Comparison of ENCODE assay signal across 18 cellular contexts in genomic region chr4:52709155-52709554, GRCh38. TPM values are rescaled to one million over a fixed set of nuclear protein-coding genes. Genes with fewer than 3 reads are reported as not detected.
DNase-seq lines count a peak whose midpoint lies in the region; ATAC-seq, FAIRE-seq and TF ChIP-seq lines count a peak whose summit lies in the region.
"Had no signal": no experiment of that assay in that cellular context is flagged by ENCODE, and none has a peak within 500 bp of the region (broad histone marks: within the 10 kb centered on the region; RNA-seq: fewer than 3 reads in every experiment).

No MANE protein-coding gene starts in this region.

- H3K36me3 ChIP-seq in K562 (ENCODE audit: control insufficient read depth, insufficient read depth, low read length) (peaks cover 13% of the 10 kb centered on the region), HepG2 (replicated peaks in 1 of 2; ENCODE audit: control insufficient read depth in 1 of 2, insufficient read depth in 2 of 2, low read length in 2 of 2) (peaks cover 0 to 3% of the 10 kb centered on the region in 2 experiments; a peak in 2 of 5 replicates)

- H3K4me1 ChIP-seq in K562 (replicated peaks in 1 of 2; ENCODE audit: control insufficient read depth in 2 of 2, insufficient read depth in 2 of 2, low read length in 2 of 2) = peaks cover 4 to 10% of the 10 kb centered on the region in 2 experiments; a peak in 3 of 5 replicates
- peaks cover 29% of the 10 kb centered on the region for H3K4me1 ChIP-seq in HepG2 (ENCODE audit: insufficient read depth, low read length)

- FAIRE-seq in GM12891 (lab: Jason Lieb, UNC) (peak; percentile 87), K562 (lab: Jason Lieb, UNC) (no peak), HepG2 (lab: Jason Lieb, UNC) (no peak)
- FAIRE-seq: A204.1, D721Med, GM18507 had no signal

- H3K9me1 ChIP-seq in K562 (ENCODE audit: control insufficient read depth, insufficient read depth, low read length) = no peaks in the 10 kb centered on the region

- TF ChIP-seq RAD21 in Ishikawa (IDR thresholded peaks at IDR 0.05; ENCODE audit: low read depth) (no peak), K562 (CRISPR knock-in tag; conservative IDR thresholded peaks at IDR 0.05 in 1 of 2, IDR thresholded peaks at IDR 0.05 in 1 of 2) (no peak), HepG2 (CRISPR knock-in tag; IDR thresholded peaks at IDR 0.05) (no peak)

- H3K4me3 ChIP-seq in K562 (no peak overlapping the region), HepG2 (replicated peaks in 1 of 3; ENCODE audit: insufficient read depth in 1 of 3, low read depth in 2 of 3, low read length in 3 of 3) (no peak overlapping the region)
- H3K4me3 ChIP-seq: GM23338 had no signal

- H3K27ac ChIP-seq in K562 (ENCODE audit: extremely low read depth, low read depth, low read length) = no peak overlapping the region
- no peak overlapping the region for H3K27ac ChIP-seq in HepG2 (ENCODE audit: extremely low read length, insufficient read depth, low read length)
- H3K27ac ChIP-seq: C4-2B had no signal

- in situ Hi-C loops in K562 (cut with MboI) = no loop called here
- in situ Hi-C loops in HepG2 (cut with HindIII; ENCODE audit: extremely low pct_ligation_motif_present, low pct_unique_long_range_greater_than_20kb) = loop anchor here (25.0 kb wide), 1 partner anchor 278 kb away; no protein-coding TSS in a partner anchor

- H3K4me2 ChIP-seq in K562 (ENCODE audit: insufficient read depth, low read length) (no peak overlapping the region), HepG2 (ENCODE audit: low read depth, low read length) (no peak overlapping the region)
- H3K4me2 ChIP-seq: GM23338 had no signal

- no peak for TF ChIP-seq EP300 in Ishikawa (IDR thresholded peaks at IDR 0.05; ENCODE audit: borderline replicate concordance)
- no peak for TF ChIP-seq EP300 in K562 (IDR thresholded peaks at IDR 0.05; ENCODE audit: low read length)
- TF ChIP-seq EP300 in HepG2 (IDR thresholded peaks at IDR 0.05; ENCODE audit: low read depth in 2 of 2, low read length in 2 of 2) = no peak
- no peak for TF ChIP-seq EP300 in HepG2 (CRISPR knock-in tag; IDR thresholded peaks at IDR 0.05; ENCODE audit: borderline replicate concordance)

- CTCF ChIA-PET in K562 (lab: Yijun Ruan, JAX; ENCODE audit: low intra/inter-chr PET ratio) = no interaction called here
- CTCF ChIA-PET in HepG2 (lab: Yijun Ruan, JAX; ENCODE audit: low intra/inter-chr PET ratio, low total read pairs) = no interaction called here

- H2AFZ ChIP-seq in K562 (ENCODE audit: low read depth, low read length) (0 out of 2 replicates have a peak overlapping the region, but pooled peaks have one; percentile 17), HepG2 (ENCODE audit: low read length) (no peak overlapping the region)
- H2AFZ ChIP-seq: GM23338 had no signal

- BruUV-seq in K562 (replicated peaks; lab: Mats Ljungman, UMichigan) = no TSS peak
- BruUV-seq in HepG2 (replicated peaks; lab: Mats Ljungman, UMichigan) = no TSS peak

- H3K9me3 ChIP-seq in K562 (replicated peaks; ENCODE audit: control insufficient read depth, insufficient read depth, low read depth, low read length) = no peaks in the 10 kb centered on the region
- no peaks in the 10 kb centered on the region for H3K9me3 ChIP-seq in HepG2 (ENCODE audit: low read length)
- H3K9me3 ChIP-seq: BE2C had no signal

- TF ChIP-seq CTCF in K562 (IDR thresholded peaks at IDR 0.05 in 2 of 3, conservative IDR thresholded peaks at IDR 0.05 in 1 of 3; ENCODE audit: insufficient read depth in 2 of 3, low read depth in 1 of 3, low read length in 3 of 3) (no peak), HepG2 (CRISPR knock-in tag; IDR thresholded peaks at IDR 0.05) (no peak)

- no peak overlapping the region for H3K9ac ChIP-seq in K562 (ENCODE audit: insufficient read depth in 1 of 2, low read depth in 2 of 2, low read length in 2 of 2)
- no peak overlapping the region for H3K9ac ChIP-seq in HepG2 (ENCODE audit: insufficient read depth, low read depth, low read length)

- POLR2A ChIA-PET in K562 (lab: Yijun Ruan, JAX) = no interaction called here
- POLR2A ChIA-PET in HepG2 (lab: Yijun Ruan, JAX) = no interaction called here

- intact Hi-C loops in K562 (cut with micrococcal nuclease) = no loop called here
- intact Hi-C loops in HepG2 (cut with micrococcal nuclease; ENCODE audit: unreplicated experiment) = no loop called here

- TF ChIP-seq POLR2A in GM12891 (IDR thresholded peaks at IDR 0.05; ENCODE audit: low read depth, low read length) = no peak
- TF ChIP-seq POLR2A in K562 (conservative IDR thresholded peaks at IDR 0.05) = no peak
- no peak for TF ChIP-seq POLR2A in HepG2 (IDR thresholded peaks at IDR 0.05; ENCODE audit: insufficient read depth in 1 of 2, low read depth in 2 of 2, low read length in 2 of 2)

- ATAC-seq in K562 = no peak
- ATAC-seq in HepG2 = no peak
- ATAC-seq in HG03139 (IDR thresholded peaks at IDR 0.05; ENCODE audit: unreplicated experiment) = no peak
- ATAC-seq: GM23338 had no signal

- DNase-seq in GM12891 (ENCODE audit: insufficient read length, low spot score) (no peak), K562 (ENCODE audit: extremely low read depth in 1 of 4, low spot score in 3 of 4) (no peak), renal cortical epithelial cell (ENCODE audit: low read depth) (peak; percentile 18), occipital lobe (lab: John Stamatoyannopoulos, UW) (no peak), HepG2 (ENCODE audit: low spot score) (no peak)
- DNase-seq: BE2C; CD4-positive, alpha-beta memory T cell; DMS153; GDM1; H9; KBM-7 had no signal

- H4K20me1 ChIP-seq in K562 (replicated peaks; ENCODE audit: control insufficient read depth, insufficient read depth, low read length) (no peaks in the 10 kb centered on the region), HepG2 (ENCODE audit: insufficient read depth, low read length) (no peaks in the 10 kb centered on the region)

- H3K79me2 ChIP-seq in K562 (ENCODE audit: control insufficient read depth, insufficient read depth, low read length) (peaks cover 19% of the 10 kb centered on the region), HepG2 (ENCODE audit: insufficient read depth, low read length) (peaks cover 14% of the 10 kb centered on the region)

- H3K27me3 ChIP-seq in K562 (ENCODE audit: control insufficient read depth in 2 of 2, insufficient read depth in 2 of 2, low read length in 2 of 2) (no peaks in the 10 kb centered on the region; a peak in 2 of 5 replicates), HepG2 (ENCODE audit: control insufficient read depth in 1 of 2, insufficient read depth in 2 of 2, low read length in 2 of 2) (peaks cover 0 to 1% of the 10 kb centered on the region in 2 experiments; a peak in 1 of 5 replicates)
- H3K27me3 ChIP-seq: BE2C had no signal

RNA-seq across cellular contexts. Expression of gene ERVMER34-1, which starts 42.1 kb away (rescaled TPM):
- polyA plus RNA-seq in GM12891 (2012; ENCODE audit: low read depth, missing spikeins) = not detected
- total RNA-seq in K562 (2011; cell fraction: chromatin; rRNA removed; ENCODE audit: low replicate concordance) = 0.81 and 0.99 TPM in 2 replicates
- total RNA-seq in K562 (2011; cell fraction: nucleolus; rRNA removed) = 0.50 and 0.92 TPM in 2 replicates
- total RNA-seq in K562 (2011; cell fraction: nucleoplasm; rRNA removed) = 0.81 and 1.2 TPM in 2 replicates
- total RNA-seq in K562 (2014; rRNA removed) (0.18 and 0.24 TPM in 2 replicates), K562 (2014; rRNA removed; fragmentation: Illumina TruSeq; extraction: Trizol) (0.22 and 0.25 TPM in 2 replicates), K562 (2015; rRNA removed; fragmentation: Illumina TruSeq; extraction: Trizol) (0.15 and 0.25 TPM in 2 replicates), K562 (2021) (0.44 and 0.54 TPM in 2 replicates), renal cortical epithelial cell (5.4 and 8.7 TPM in 2 replicates), occipital lobe (1.9 TPM), HepG2 (2016; rRNA removed; fragmentation: Illumina TruSeq; extraction: Trizol) (0.24 and 0.35 TPM in 2 replicates)
- polyA plus RNA-seq in K562 (2011; rRNA removed) (0.57 TPM in 1 of 2 replicates, not detected in the other), K562 (2014; fragmentation: Illumina TruSeq; extraction: Trizol) (0.39 and 0.40 TPM in 2 replicates), K562 (2014; fragmentation: Nextera tagmentation; extraction: Ambion mirVana) (under 1 TPM; 0.04 to 0.32 TPM), K562 (2014; rRNA removed) (0.20 and 0.25 TPM in 2 replicates), HepG2 (2011; rRNA removed) (0.03 and 0.04 TPM in 2 replicates)
- polyA plus RNA-seq in K562 (2011; cell fraction: cytosol; rRNA removed) = 0.06 and 0.27 TPM in 2 replicates
- 0.14 TPM in 1 of 2 replicates, not detected in the other for polyA plus RNA-seq in K562 (2011; cell fraction: nucleus; rRNA removed)
- 0.29 and 0.30 TPM in 2 replicates for polyA plus RNA-seq in K562 (2012)
- 0.60 TPM in 1 of 2 replicates, not detected in the other for polyA minus RNA-seq in K562 (2011; rRNA and poly(A)+ RNA removed)
- polyA minus RNA-seq in K562 (2011; cell fraction: cytosol; rRNA and poly(A)+ RNA removed) = not detected in 2 replicates
- polyA minus RNA-seq in K562 (2011; cell fraction: nucleus; rRNA and poly(A)+ RNA removed) = 0.27 TPM in 1 of 2 replicates, not detected in the other
- not detected in 2 replicates for total RNA-seq in HepG2 (2016; cell fraction: cytosol; rRNA removed; fragmentation: Illumina TruSeq; extraction: Trizol; ENCODE audit: low read depth)
- 0.19 and 0.40 TPM in 2 replicates for total RNA-seq in HepG2 (2016; cell fraction: insoluble cytoplasmic fraction; rRNA removed; fragmentation: Illumina TruSeq; extraction: Trizol)
- 0.15 and 0.24 TPM in 2 replicates for total RNA-seq in HepG2 (2016; cell fraction: membrane; rRNA removed; fragmentation: Illumina TruSeq; extraction: Trizol)
- total RNA-seq in HepG2 (2016; cell fraction: nucleus; rRNA removed; fragmentation: Illumina TruSeq; extraction: Trizol) = 0.12 TPM in 1 of 2 replicates, not detected in the other
- 0.03 and 0.05 TPM in 2 replicates for polyA plus RNA-seq in HepG2 (2011; cell fraction: cytosol; rRNA removed)
- polyA plus RNA-seq in HepG2 (2011; cell fraction: nucleus; rRNA removed) = not detected in 2 replicates
- 0.04 and 0.05 TPM in 2 replicates for polyA plus RNA-seq in HepG2 (2012)
- 0.10 and 0.12 TPM in 2 replicates for polyA plus RNA-seq in HepG2 (2016; cell fraction: cytosol; fragmentation: Illumina TruSeq; extraction: Trizol; ENCODE audit: low read depth)
- 0.15 and 0.25 TPM in 2 replicates for polyA plus RNA-seq in HepG2 (2016; cell fraction: insoluble cytoplasmic fraction; fragmentation: Illumina TruSeq; extraction: Trizol; ENCODE audit: low read depth)
- polyA plus RNA-seq in HepG2 (2016; cell fraction: membrane; fragmentation: Illumina TruSeq; extraction: Trizol; ENCODE audit: low read depth) = 0.13 and 0.14 TPM in 2 replicates
- polyA plus RNA-seq in HepG2 (2016; cell fraction: nucleus; fragmentation: Illumina TruSeq; extraction: Trizol; ENCODE audit: insufficient read depth, low read depth) = 0.44 TPM in 1 of 2 replicates, not detected in the other
- polyA minus RNA-seq in HepG2 (2011; rRNA and poly(A)+ RNA removed; ENCODE audit: low replicate concordance) = not detected in 2 replicates
- not detected in 2 replicates for polyA minus RNA-seq in HepG2 (2011; cell fraction: cytosol; rRNA and poly(A)+ RNA removed)
- 0.12 TPM in 1 of 2 replicates, not detected in the other for polyA minus RNA-seq in HepG2 (2011; cell fraction: nucleus; rRNA and poly(A)+ RNA removed)
- total RNA-seq: CD4-positive, alpha-beta memory T cell had no signal
- polyA plus RNA-seq: CD4-positive, alpha-beta memory T cell had no signal

RNA-seq across cellular contexts. Expression of gene USP46, which starts 50.1 kb away (rescaled TPM):
- 5.3 TPM for polyA plus RNA-seq in GM12891 (2012; ENCODE audit: low read depth, missing spikeins)
- 16.2 and 23.2 TPM in 2 replicates for total RNA-seq in K562 (2011; cell fraction: chromatin; rRNA removed; ENCODE audit: low replicate concordance)
- total RNA-seq in K562 (2011; cell fraction: nucleolus; rRNA removed) = 6.6 and 7.3 TPM in 2 replicates
- 8.6 and 12.2 TPM in 2 replicates for total RNA-seq in K562 (2011; cell fraction: nucleoplasm; rRNA removed)
- total RNA-seq in K562 (2014; rRNA removed) (2.9 and 3.8 TPM in 2 replicates), K562 (2014; rRNA removed; fragmentation: Illumina TruSeq; extraction: Trizol) (11.2 and 11.7 TPM in 2 replicates), K562 (2015; rRNA removed; fragmentation: Illumina TruSeq; extraction: Trizol) (8.4 and 8.8 TPM in 2 replicates), K562 (2021) (11.2 and 11.7 TPM in 2 replicates), renal cortical epithelial cell (21.9 and 44.6 TPM in 2 replicates), occipital lobe (86.7 TPM), HepG2 (2016; rRNA removed; fragmentation: Illumina TruSeq; extraction: Trizol) (17.4 and 26.4 TPM in 2 replicates)
- polyA plus RNA-seq in K562 (2011; rRNA removed) (9.7 and 11.0 TPM in 2 replicates), K562 (2014; fragmentation: Illumina TruSeq; extraction: Trizol) (8.4 and 9.5 TPM in 2 replicates), K562 (2014; fragmentation: Nextera tagmentation; extraction: Ambion mirVana) (1 to 10 TPM; 3.0 to 3.4 TPM), K562 (2014; rRNA removed) (5.2 and 6.7 TPM in 2 replicates), HepG2 (2011; rRNA removed) (4.7 and 6.2 TPM in 2 replicates)
- 1.6 and 3.3 TPM in 2 replicates for polyA plus RNA-seq in K562 (2011; cell fraction: cytosol; rRNA removed)
- 10.6 and 13.6 TPM in 2 replicates for polyA plus RNA-seq in K562 (2011; cell fraction: nucleus; rRNA removed)
- 5.5 and 7.7 TPM in 2 replicates for polyA plus RNA-seq in K562 (2012)
- polyA minus RNA-seq in K562 (2011; rRNA and poly(A)+ RNA removed) = 28.1 and 31.0 TPM in 2 replicates
- polyA minus RNA-seq in K562 (2011; cell fraction: cytosol; rRNA and poly(A)+ RNA removed) = 5.1 and 6.3 TPM in 2 replicates
- polyA minus RNA-seq in K562 (2011; cell fraction: nucleus; rRNA and poly(A)+ RNA removed) = 7.1 and 7.3 TPM in 2 replicates
- 13.4 and 18.0 TPM in 2 replicates for total RNA-seq in HepG2 (2016; cell fraction: cytosol; rRNA removed; fragmentation: Illumina TruSeq; extraction: Trizol; ENCODE audit: low read depth)
- total RNA-seq in HepG2 (2016; cell fraction: insoluble cytoplasmic fraction; rRNA removed; fragmentation: Illumina TruSeq; extraction: Trizol) = 17.2 and 24.3 TPM in 2 replicates
- total RNA-seq in HepG2 (2016; cell fraction: membrane; rRNA removed; fragmentation: Illumina TruSeq; extraction: Trizol) = 15.8 and 18.5 TPM in 2 replicates
- total RNA-seq in HepG2 (2016; cell fraction: nucleus; rRNA removed; fragmentation: Illumina TruSeq; extraction: Trizol) = 17.2 and 20.2 TPM in 2 replicates
- polyA plus RNA-seq in HepG2 (2011; cell fraction: cytosol; rRNA removed) = 1.8 and 3.0 TPM in 2 replicates
- 3.3 and 4.9 TPM in 2 replicates for polyA plus RNA-seq in HepG2 (2011; cell fraction: nucleus; rRNA removed)
- 6.5 and 6.7 TPM in 2 replicates for polyA plus RNA-seq in HepG2 (2012)
- polyA plus RNA-seq in HepG2 (2016; cell fraction: cytosol; fragmentation: Illumina TruSeq; extraction: Trizol; ENCODE audit: low read depth) = 2.4 and 3.1 TPM in 2 replicates
- polyA plus RNA-seq in HepG2 (2016; cell fraction: insoluble cytoplasmic fraction; fragmentation: Illumina TruSeq; extraction: Trizol; ENCODE audit: low read depth) = 20.5 and 22.2 TPM in 2 replicates
- 8.3 and 9.5 TPM in 2 replicates for polyA plus RNA-seq in HepG2 (2016; cell fraction: membrane; fragmentation: Illumina TruSeq; extraction: Trizol; ENCODE audit: low read depth)
- polyA plus RNA-seq in HepG2 (2016; cell fraction: nucleus; fragmentation: Illumina TruSeq; extraction: Trizol; ENCODE audit: insufficient read depth, low read depth) = 11.7 and 13.2 TPM in 2 replicates
- polyA minus RNA-seq in HepG2 (2011; rRNA and poly(A)+ RNA removed; ENCODE audit: low replicate concordance) = 11.6 and 14.8 TPM in 2 replicates
- 5.8 and 9.0 TPM in 2 replicates for polyA minus RNA-seq in HepG2 (2011; cell fraction: cytosol; rRNA and poly(A)+ RNA removed)
- 15.5 and 18.4 TPM in 2 replicates for polyA minus RNA-seq in HepG2 (2011; cell fraction: nucleus; rRNA and poly(A)+ RNA removed)
